In genomic region chr5:180180198-180180820, GRCh38 we compare ENCODE assay signal across 21 cellular contexts. TPM values are rescaled to one million over a fixed set of nuclear protein-coding genes. Genes with fewer than 3 reads are reported as not detected.
"Had no signal": no experiment of that assay in that cellular context is flagged by ENCODE, and none has a peak within 500 bp of the region (broad histone marks: within the 10 kb centered on the region; RNA-seq: fewer than 3 reads in every experiment).

No MANE protein-coding gene starts in this region.

- DNase-seq: activated B cell treated with CpG ODN at 0.5 μM for 24 hours; activated CD4-positive, alpha-beta T cell treated with anti-CD3 and anti-CD28 coated beads, Interleukin-2, amount 10 ng/mL, durations not matched to agents 24 days and 14 days; activated CD8-positive, alpha-beta memory T cell treated with anti-CD3 and anti-CD28 coated beads, Interleukin-2, amount 50 U/mL, for 4 hours; activated CD8-positive, alpha-beta T cell treated with anti-CD3 and anti-CD28 coated beads, Interleukin-2, amount 10 ng/mL, durations not matched to agents 7 days and 5 days; activated gamma-delta T cell; activated T-cell treated with anti-CD3 and anti-CD28 coated beads, Interleukin-2, amount 50 U/mL, for 72 hours; effector memory CD4-positive, alpha-beta T cell; foreskin keratinocyte; lower lobe of right lung; stimulated activated CD4-positive, alpha-beta T cell treated with anti-CD3 and anti-CD28 coated beads, Interleukin-12 subunit alpha, Interleukin-12 subunit beta, amount 100 ng/mL, for 4 hours; stimulated activated CD4-positive, alpha-beta T cell treated with anti-CD3 and anti-CD28 coated beads, Interleukin-2, amount 100 ng/mL, for 24 hours; T-helper 17 cell; tibial artery; uterus had no signal

- H3K4me1 ChIP-seq: foreskin keratinocyte, lower lobe of right lung, prostate gland, tibial artery, uterus had no signal

- H3K27ac ChIP-seq: foreskin keratinocyte, lower lobe of right lung, neutrophil, prostate gland, tibial artery, uterus had no signal

- H3K36me3 Mint-ChIP-seq: mesothelial cell of epicardium; stimulated activated effector memory CD8-positive, alpha-beta T cell treated with anti-CD3 and anti-CD28 coated beads, Interleukin-12 subunit alpha, Interleukin-12 subunit beta, amount 100 ng/mL, for 72 hours had no signal

- H3K27ac Mint-ChIP-seq: activated B cell treated with CpG ODN at 0.5 μM for 24 hours; activated CD4-positive, alpha-beta T cell treated with anti-CD3 and anti-CD28 coated beads, Interleukin-2, amount 10 ng/mL, durations not matched to agents 24 days and 14 days; activated CD8-positive, alpha-beta T cell treated with anti-CD3 and anti-CD28 coated beads, Interleukin-2, amount 10 ng/mL, durations not matched to agents 7 days and 5 days; activated naive CD4-positive, alpha-beta T cell treated with anti-CD3 and anti-CD28 coated beads, Interleukin-2, amount 50 U/mL, for 72 hours; activated T-cell treated with anti-CD3 and anti-CD28 coated beads, Interleukin-2, amount 50 U/mL, for 72 hours; mesothelial cell of epicardium; stimulated activated effector memory CD8-positive, alpha-beta T cell treated with anti-CD3 and anti-CD28 coated beads, Interleukin-12 subunit alpha, Interleukin-12 subunit beta, amount 100 ng/mL, for 72 hours; T-helper 17 cell had no signal

- H3K27me3 Mint-ChIP-seq: activated CD4-positive, alpha-beta T cell treated with anti-CD3 and anti-CD28 coated beads, Interleukin-2, amount 10 ng/mL, durations not matched to agents 24 days and 14 days had no signal

- H3K4me3 Mint-ChIP-seq: activated B cell treated with CpG ODN at 0.5 μM for 24 hours; activated CD4-positive, alpha-beta T cell treated with anti-CD3 and anti-CD28 coated beads, Interleukin-2, amount 10 ng/mL, durations not matched to agents 24 days and 14 days; activated CD8-positive, alpha-beta T cell treated with anti-CD3 and anti-CD28 coated beads, Interleukin-2, amount 10 ng/mL, durations not matched to agents 7 days and 5 days; activated T-cell treated with anti-CD3 and anti-CD28 coated beads, Interleukin-2, amount 50 U/mL, for 72 hours; central memory CD8-positive, alpha-beta T cell; mesothelial cell of epicardium; stimulated activated effector memory CD8-positive, alpha-beta T cell treated with anti-CD3 and anti-CD28 coated beads, Interleukin-12 subunit alpha, Interleukin-12 subunit beta, amount 100 ng/mL, for 72 hours; T-helper 17 cell had no signal

- H3K4me3 ChIP-seq: lower lobe of right lung, prostate gland, tibial artery, uterus had no signal

- ATAC-seq: activated CD8-positive, alpha-beta T cell treated with anti-CD3 and anti-CD28 coated beads, Interleukin-2, amount 10 ng/mL, durations not matched to agents 7 days and 5 days; activated naive CD4-positive, alpha-beta T cell treated with anti-CD3 and anti-CD28 coated beads, Interleukin-2, amount 50 U/mL, for 72 hours; activated T-cell treated with anti-CD3 and anti-CD28 coated beads, Interleukin-2, amount 50 U/mL, for 72 hours; lower lobe of right lung; sciatic nerve; stimulated activated effector memory CD8-positive, alpha-beta T cell treated with anti-CD3 and anti-CD28 coated beads, Interleukin-12 subunit alpha, Interleukin-12 subunit beta, amount 100 ng/mL, for 72 hours; T-helper 17 cell had no signal

- H3K36me3 ChIP-seq: lower lobe of right lung, neutrophil, prostate gland, tibial artery, uterus had no signal

- H3K9me3 ChIP-seq: lower lobe of right lung, neutrophil, prostate gland, uterus had no signal

- H3K9me3 Mint-ChIP-seq: activated CD4-positive, alpha-beta T cell treated with anti-CD3 and anti-CD28 coated beads, Interleukin-2, amount 10 ng/mL, durations not matched to agents 24 days and 14 days; activated naive CD4-positive, alpha-beta T cell treated with anti-CD3 and anti-CD28 coated beads, Interleukin-2, amount 50 U/mL, for 72 hours; stimulated activated effector memory CD8-positive, alpha-beta T cell treated with anti-CD3 and anti-CD28 coated beads, Interleukin-12 subunit alpha, Interleukin-12 subunit beta, amount 100 ng/mL, for 72 hours had no signal

- H3K27me3 ChIP-seq: foreskin keratinocyte, neutrophil, uterus had no signal

- H3K4me1 Mint-ChIP-seq: activated B cell treated with CpG ODN at 0.5 μM for 24 hours; activated CD4-positive, alpha-beta T cell treated with anti-CD3 and anti-CD28 coated beads, Interleukin-2, amount 10 ng/mL, durations not matched to agents 24 days and 14 days; central memory CD8-positive, alpha-beta T cell; stimulated activated effector memory CD8-positive, alpha-beta T cell treated with anti-CD3 and anti-CD28 coated beads, Interleukin-12 subunit alpha, Interleukin-12 subunit beta, amount 100 ng/mL, for 72 hours; T-helper 17 cell had no signal

RNA-seq across cellular contexts. Expression of gene RASGEF1C, which starts 28.7 kb away (rescaled TPM):
- total RNA-seq: activated B cell treated with CpG ODN at 0.5 μM for 24 hours; activated CD4-positive, alpha-beta T cell treated with anti-CD3 and anti-CD28 coated beads, Interleukin-2, amount 10 ng/mL, durations not matched to agents 24 days and 14 days; activated CD8-positive, alpha-beta T cell treated with anti-CD3 and anti-CD28 coated beads, Interleukin-2, amount 10 ng/mL, durations not matched to agents 7 days and 5 days; activated naive CD4-positive, alpha-beta T cell treated with anti-CD3 and anti-CD28 coated beads, Interleukin-2, amount 50 U/mL, for 72 hours; activated T-cell treated with anti-CD3 and anti-CD28 coated beads, Interleukin-2, amount 50 U/mL, for 72 hours; foreskin keratinocyte; lower lobe of right lung; T-helper 17 cell had no signal
- polyA plus RNA-seq: foreskin keratinocyte had no signal
